In the genomic region with DNA sequence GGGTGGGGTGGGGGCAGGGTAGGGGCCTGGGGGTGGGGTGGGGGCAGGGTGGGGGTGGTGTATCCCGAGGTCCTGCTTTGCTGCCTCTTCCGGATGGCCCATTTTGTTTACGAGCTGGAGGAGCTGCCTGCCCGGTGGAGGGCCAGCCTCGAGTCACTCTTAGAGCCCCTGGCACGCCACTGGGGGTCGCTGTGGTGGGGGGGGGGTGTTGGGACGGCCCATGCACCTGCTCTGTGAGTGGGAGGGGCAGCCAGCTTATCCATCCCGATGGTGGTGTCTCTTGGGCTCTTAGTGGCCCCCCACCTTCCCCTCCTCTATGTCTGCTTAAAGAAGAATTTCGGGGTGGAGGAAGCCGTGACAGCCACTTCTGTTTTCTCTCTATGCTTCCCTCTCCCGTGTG, we compare ENCODE assay signal across 10 cellular contexts. TPM values are rescaled to one million over a fixed set of nuclear protein-coding genes. Genes with fewer than 3 reads are reported as not detected.
DNase-seq lines count a peak whose midpoint lies in the region; ATAC-seq and TF ChIP-seq lines count a peak whose summit lies in the region.
"Had no signal": no experiment of that assay in that cellular context is flagged by ENCODE, and none has a peak within 500 bp of the region (broad histone marks: within the 10 kb centered on the region; RNA-seq: fewer than 3 reads in every experiment).

No MANE protein-coding gene starts in this region.

- no peaks in the 10 kb centered on the region for H3K36me3 ChIP-seq in WERI-Rb-1
- H3K36me3 ChIP-seq: left ventricle myocardium inferior had no signal

- H3K4me1 Mint-ChIP-seq in immature natural killer cell: peaks cover 0 to 1% of the 10 kb centered on the region in 2 donors

- in situ Hi-C loops in GM13976 (cut with MboI; ENCODE audit: low sequenced_read_pairs, unreplicated experiment): no loop called here

- H3K4me3 ChIP-seq in AG09309 (ENCODE audit: control insufficient read depth, low read depth, low read length): no peak overlapping the region
- no peak overlapping the region for H3K4me3 ChIP-seq in WERI-Rb-1 (ENCODE audit: low read depth, low read length)

- no peak overlapping the region for H3K27ac Mint-ChIP-seq in immature natural killer cell

- H3K27me3 Mint-ChIP-seq in immature natural killer cell (ENCODE audit: low read depth in 3 of 3): peaks cover 0 to 4% (median 2%) of the 10 kb centered on the region in 3 donors

- H3K9me3 Mint-ChIP-seq in immature natural killer cell: no peaks in the 10 kb centered on the region

- ATAC-seq in HG02642 (IDR thresholded peaks at IDR 0.05; ENCODE audit: poor library complexity, unreplicated experiment): no peak

- no peak overlapping the region for H3K4me3 Mint-ChIP-seq in immature natural killer cell

- no peaks in the 10 kb centered on the region for H3K9me3 ChIP-seq in WERI-Rb-1 (ENCODE audit: severe bottlenecking)

- DNase-seq in AG09309 (ENCODE audit: low read depth) (no peak), GM13976 (ENCODE audit: low spot score) (peak; percentile 77), WERI-Rb-1 (no peak), immature natural killer cell (peak in 2 of 3 donors; percentile 14 to 30), putamen (ENCODE audit: low spot score) (no peak), SHP77 treated with DMSO at 0.1 percent for 48 hours (lab: John Stamatoyannopoulos, UW) (no peak)
- no peak for DNase-seq in central memory CD4-positive, alpha-beta T cell
- DNase-seq: amniotic stem cell, left ventricle myocardium inferior had no signal

- H3K27ac ChIP-seq in WERI-Rb-1: no peak overlapping the region
- H3K27ac ChIP-seq: left ventricle myocardium inferior had no signal

- TF ChIP-seq CTCF in AG09309 (IDR thresholded peaks at IDR 0.05; ENCODE audit: control insufficient read depth, insufficient read depth, low read depth, low read length, missing control alignments) (peak; percentile 18), GM13976 (IDR thresholded peaks at IDR 0.05; ENCODE audit: borderline replicate concordance, control extremely low read depth, extremely low read depth, insufficient read depth, missing control alignments) (no peak), WERI-Rb-1 (IDR thresholded peaks at IDR 0.05; ENCODE audit: low read depth, low read length) (0 out of 2 replicates have a peak, but pooled peaks have one; percentile 19)

- peaks cover 0 to 4% (median 0%) of the 10 kb centered on the region in 3 donors for H3K36me3 Mint-ChIP-seq in immature natural killer cell

- H3K27me3 ChIP-seq in WERI-Rb-1 (ENCODE audit: insufficient read depth, low read depth, severe bottlenecking): no peaks in the 10 kb centered on the region

RNA-seq across cellular contexts. Expression of gene MRGPRD, which starts 24.6 kb away (rescaled TPM):
- not detected for polyA plus RNA-seq in immature natural killer cell

RNA-seq across cellular contexts. Expression of gene IGHMBP2, which starts 52.5 kb away (rescaled TPM):
- 1 to 10 TPM; 8.7 to 9.8 (median 8.9) TPM for polyA plus RNA-seq in immature natural killer cell

RNA-seq across cellular contexts. Expression of gene MRPL21, which starts 52.5 kb away (rescaled TPM):
- polyA plus RNA-seq in immature natural killer cell: 100 to 1,000 TPM in 2 of 3 donors, 10 to 100 TPM in 1; 94.3 to 145 (median 117) TPM

RNA-seq across cellular contexts. Expression of gene MRGPRF, which starts 56.9 kb away (rescaled TPM):
- not detected for polyA plus RNA-seq in immature natural killer cell

Comparison
In these comparisons a context has a peak if more than half of its experiments do, and no peak if none do; other contexts are left out.
1. DNase-seq: peak in GM13976 (single experiment) and immature natural killer cell (2 of 3); none in AG09309 (single experiment), WERI-Rb-1 (single experiment), putamen (single experiment), central memory CD4-positive, alpha-beta T cell (single experiment) and SHP77 treated with DMSO at 0.1 percent for 48 hours (single experiment).